Comparison of ENCODE assay signal across 1 cellular context in the genomic region with DNA sequence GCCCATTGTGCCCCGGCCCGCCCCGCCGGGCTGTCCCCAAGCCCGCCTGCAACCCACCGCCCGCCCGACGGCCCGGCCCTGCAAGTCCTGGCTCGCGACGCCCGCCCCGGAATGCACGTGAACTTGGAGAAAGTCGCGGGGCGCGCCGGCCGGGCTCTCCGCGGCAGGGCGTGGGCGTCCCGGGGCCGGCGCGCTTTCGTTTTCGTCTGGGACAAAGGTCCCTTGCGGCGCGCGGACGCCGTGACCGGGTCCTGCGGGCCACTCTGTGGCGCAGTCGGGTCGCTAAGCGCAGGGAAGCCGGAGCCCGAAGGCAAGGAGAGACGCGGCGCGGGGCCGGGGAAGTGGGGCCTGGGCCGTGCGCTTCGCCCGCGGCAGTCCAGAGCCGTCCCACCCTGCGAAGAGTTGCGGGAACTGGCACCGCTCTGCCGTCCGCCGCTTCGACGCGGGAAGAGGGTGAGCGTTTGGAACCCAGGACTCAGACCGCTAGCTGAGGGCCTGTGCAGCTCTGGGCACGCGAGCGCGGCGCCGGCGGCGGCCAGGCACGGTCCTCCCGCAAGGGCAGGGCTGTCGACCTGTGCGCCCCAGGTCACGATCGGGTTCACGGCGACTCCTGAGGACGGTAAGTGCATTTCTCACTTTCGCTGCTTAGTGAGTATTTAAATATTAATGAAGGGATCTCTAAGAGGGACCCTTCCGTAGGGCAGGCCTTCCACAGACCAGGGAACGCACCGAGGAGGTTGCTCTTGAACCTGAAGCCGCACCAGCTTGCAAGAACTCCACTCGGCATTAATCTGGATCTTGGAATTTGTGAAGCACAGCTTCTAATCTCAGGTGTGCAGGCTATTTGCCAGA.
TF ChIP-seq lines count a peak whose summit lies in the region.

No MANE protein-coding gene starts in this region.

TF ChIP-seq in HepG2, 621 proteins besides CTCF, POLR2A, EP300 and RAD21 (continued from another document and continues in another):
- TF ChIP-seq, protein P1, sequence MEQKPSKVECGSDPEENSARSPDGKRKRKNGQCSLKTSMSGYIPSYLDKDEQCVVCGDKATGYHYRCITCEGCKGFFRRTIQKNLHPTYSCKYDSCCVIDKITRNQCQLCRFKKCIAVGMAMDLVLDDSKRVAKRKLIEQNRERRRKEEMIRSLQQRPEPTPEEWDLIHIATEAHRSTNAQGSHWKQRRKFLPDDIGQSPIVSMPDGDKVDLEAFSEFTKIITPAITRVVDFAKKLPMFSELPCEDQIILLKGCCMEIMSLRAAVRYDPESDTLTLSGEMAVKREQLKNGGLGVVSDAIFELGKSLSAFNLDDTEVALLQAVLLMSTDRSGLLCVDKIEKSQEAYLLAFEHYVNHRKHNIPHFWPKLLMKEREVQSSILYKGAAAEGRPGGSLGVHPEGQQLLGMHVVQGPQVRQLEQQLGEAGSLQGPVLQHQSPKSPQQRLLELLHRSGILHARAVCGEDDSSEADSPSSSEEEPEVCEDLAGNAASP (CRISPR knock-in tag; IDR thresholded peaks at IDR 0.05; ENCODE audit: borderline replicate concordance), result no peak
- TF ChIP-seq, protein P2, sequence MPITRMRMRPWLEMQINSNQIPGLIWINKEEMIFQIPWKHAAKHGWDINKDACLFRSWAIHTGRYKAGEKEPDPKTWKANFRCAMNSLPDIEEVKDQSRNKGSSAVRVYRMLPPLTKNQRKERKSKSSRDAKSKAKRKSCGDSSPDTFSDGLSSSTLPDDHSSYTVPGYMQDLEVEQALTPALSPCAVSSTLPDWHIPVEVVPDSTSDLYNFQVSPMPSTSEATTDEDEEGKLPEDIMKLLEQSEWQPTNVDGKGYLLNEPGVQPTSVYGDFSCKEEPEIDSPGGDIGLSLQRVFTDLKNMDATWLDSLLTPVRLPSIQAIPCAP (CRISPR knock-in tag; IDR thresholded peaks at IDR 0.05; ENCODE audit: low read depth), result no peak
- no peak for TF ChIP-seq ZIK1 (CRISPR knock-in tag; IDR thresholded peaks at IDR 0.05; ENCODE audit: borderline replicate concordance, low read depth)
- no peak for TF ChIP-seq SSRP1 (CRISPR knock-in tag; IDR thresholded peaks at IDR 0.05)
- no peak for TF ChIP-seq CAMTA2 (CRISPR knock-in tag; IDR thresholded peaks at IDR 0.05; ENCODE audit: borderline replicate concordance)
- TF ChIP-seq DR1 (CRISPR knock-in tag; IDR thresholded peaks at IDR 0.05), result no peak
- TF ChIP-seq ZFP36L1 (CRISPR knock-in tag; IDR thresholded peaks at IDR 0.05), result no peak
- TF ChIP-seq, protein P3, sequence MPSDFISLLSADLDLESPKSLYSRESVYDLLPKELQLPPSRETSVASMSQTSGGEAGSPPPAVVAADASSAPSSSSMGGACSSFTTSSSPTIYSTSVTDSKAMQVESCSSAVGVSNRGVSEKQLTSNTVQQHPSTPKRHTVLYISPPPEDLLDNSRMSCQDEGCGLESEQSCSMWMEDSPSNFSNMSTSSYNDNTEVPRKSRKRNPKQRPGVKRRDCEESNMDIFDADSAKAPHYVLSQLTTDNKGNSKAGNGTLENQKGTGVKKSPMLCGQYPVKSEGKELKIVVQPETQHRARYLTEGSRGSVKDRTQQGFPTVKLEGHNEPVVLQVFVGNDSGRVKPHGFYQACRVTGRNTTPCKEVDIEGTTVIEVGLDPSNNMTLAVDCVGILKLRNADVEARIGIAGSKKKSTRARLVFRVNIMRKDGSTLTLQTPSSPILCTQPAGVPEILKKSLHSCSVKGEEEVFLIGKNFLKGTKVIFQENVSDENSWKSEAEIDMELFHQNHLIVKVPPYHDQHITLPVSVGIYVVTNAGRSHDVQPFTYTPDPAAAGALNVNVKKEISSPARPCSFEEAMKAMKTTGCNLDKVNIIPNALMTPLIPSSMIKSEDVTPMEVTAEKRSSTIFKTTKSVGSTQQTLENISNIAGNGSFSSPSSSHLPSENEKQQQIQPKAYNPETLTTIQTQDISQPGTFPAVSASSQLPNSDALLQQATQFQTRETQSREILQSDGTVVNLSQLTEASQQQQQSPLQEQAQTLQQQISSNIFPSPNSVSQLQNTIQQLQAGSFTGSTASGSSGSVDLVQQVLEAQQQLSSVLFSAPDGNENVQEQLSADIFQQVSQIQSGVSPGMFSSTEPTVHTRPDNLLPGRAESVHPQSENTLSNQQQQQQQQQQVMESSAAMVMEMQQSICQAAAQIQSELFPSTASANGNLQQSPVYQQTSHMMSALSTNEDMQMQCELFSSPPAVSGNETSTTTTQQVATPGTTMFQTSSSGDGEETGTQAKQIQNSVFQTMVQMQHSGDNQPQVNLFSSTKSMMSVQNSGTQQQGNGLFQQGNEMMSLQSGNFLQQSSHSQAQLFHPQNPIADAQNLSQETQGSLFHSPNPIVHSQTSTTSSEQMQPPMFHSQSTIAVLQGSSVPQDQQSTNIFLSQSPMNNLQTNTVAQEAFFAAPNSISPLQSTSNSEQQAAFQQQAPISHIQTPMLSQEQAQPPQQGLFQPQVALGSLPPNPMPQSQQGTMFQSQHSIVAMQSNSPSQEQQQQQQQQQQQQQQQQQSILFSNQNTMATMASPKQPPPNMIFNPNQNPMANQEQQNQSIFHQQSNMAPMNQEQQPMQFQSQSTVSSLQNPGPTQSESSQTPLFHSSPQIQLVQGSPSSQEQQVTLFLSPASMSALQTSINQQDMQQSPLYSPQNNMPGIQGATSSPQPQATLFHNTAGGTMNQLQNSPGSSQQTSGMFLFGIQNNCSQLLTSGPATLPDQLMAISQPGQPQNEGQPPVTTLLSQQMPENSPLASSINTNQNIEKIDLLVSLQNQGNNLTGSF (CRISPR knock-in tag; IDR thresholded peaks at IDR 0.05), result no peak
- TF ChIP-seq ZNF569 (CRISPR knock-in tag; IDR thresholded peaks at IDR 0.05; ENCODE audit: borderline replicate concordance), result no peak
- TF ChIP-seq ZNF44 (CRISPR knock-in tag; IDR thresholded peaks at IDR 0.05), result no peak
- TF ChIP-seq YEATS2 (CRISPR knock-in tag; IDR thresholded peaks at IDR 0.05; ENCODE audit: borderline replicate concordance), result no peak
- TF ChIP-seq KMT2A (CRISPR knock-in tag; IDR thresholded peaks at IDR 0.05), result no peak
- TF ChIP-seq, protein P4, sequence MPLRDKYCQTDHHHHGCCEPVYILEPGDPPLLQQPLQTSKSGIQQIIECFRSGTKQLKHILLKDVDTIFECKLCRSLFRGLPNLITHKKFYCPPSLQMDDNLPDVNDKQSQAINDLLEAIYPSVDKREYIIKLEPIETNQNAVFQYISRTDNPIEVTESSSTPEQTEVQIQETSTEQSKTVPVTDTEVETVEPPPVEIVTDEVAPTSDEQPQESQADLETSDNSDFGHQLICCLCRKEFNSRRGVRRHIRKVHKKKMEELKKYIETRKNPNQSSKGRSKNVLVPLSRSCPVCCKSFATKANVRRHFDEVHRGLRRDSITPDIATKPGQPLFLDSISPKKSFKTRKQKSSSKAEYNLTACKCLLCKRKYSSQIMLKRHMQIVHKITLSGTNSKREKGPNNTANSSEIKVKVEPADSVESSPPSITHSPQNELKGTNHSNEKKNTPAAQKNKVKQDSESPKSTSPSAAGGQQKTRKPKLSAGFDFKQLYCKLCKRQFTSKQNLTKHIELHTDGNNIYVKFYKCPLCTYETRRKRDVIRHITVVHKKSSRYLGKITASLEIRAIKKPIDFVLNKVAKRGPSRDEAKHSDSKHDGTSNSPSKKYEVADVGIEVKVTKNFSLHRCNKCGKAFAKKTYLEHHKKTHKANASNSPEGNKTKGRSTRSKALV (CRISPR knock-in tag; IDR thresholded peaks at IDR 0.05), result peak; percentile 97
- no peak for TF ChIP-seq TMF1 (CRISPR knock-in tag; IDR thresholded peaks at IDR 0.05; ENCODE audit: low read depth)
- TF ChIP-seq ZNF33B (CRISPR knock-in tag; IDR thresholded peaks at IDR 0.05), result no peak
- 0 out of 2 replicates have a peak, but pooled peaks have one; percentile 49 for TF ChIP-seq CBX2 (IDR thresholded peaks at IDR 0.05; ENCODE audit: low read depth, low read length)
- TF ChIP-seq CBX2 (CRISPR knock-in tag; IDR thresholded peaks at IDR 0.05; ENCODE audit: low read depth), result no peak
- TF ChIP-seq RBFOX2 (IDR thresholded peaks at IDR 0.05; ENCODE audit: low read depth, low read length), result no peak
- TF ChIP-seq, protein P5, sequence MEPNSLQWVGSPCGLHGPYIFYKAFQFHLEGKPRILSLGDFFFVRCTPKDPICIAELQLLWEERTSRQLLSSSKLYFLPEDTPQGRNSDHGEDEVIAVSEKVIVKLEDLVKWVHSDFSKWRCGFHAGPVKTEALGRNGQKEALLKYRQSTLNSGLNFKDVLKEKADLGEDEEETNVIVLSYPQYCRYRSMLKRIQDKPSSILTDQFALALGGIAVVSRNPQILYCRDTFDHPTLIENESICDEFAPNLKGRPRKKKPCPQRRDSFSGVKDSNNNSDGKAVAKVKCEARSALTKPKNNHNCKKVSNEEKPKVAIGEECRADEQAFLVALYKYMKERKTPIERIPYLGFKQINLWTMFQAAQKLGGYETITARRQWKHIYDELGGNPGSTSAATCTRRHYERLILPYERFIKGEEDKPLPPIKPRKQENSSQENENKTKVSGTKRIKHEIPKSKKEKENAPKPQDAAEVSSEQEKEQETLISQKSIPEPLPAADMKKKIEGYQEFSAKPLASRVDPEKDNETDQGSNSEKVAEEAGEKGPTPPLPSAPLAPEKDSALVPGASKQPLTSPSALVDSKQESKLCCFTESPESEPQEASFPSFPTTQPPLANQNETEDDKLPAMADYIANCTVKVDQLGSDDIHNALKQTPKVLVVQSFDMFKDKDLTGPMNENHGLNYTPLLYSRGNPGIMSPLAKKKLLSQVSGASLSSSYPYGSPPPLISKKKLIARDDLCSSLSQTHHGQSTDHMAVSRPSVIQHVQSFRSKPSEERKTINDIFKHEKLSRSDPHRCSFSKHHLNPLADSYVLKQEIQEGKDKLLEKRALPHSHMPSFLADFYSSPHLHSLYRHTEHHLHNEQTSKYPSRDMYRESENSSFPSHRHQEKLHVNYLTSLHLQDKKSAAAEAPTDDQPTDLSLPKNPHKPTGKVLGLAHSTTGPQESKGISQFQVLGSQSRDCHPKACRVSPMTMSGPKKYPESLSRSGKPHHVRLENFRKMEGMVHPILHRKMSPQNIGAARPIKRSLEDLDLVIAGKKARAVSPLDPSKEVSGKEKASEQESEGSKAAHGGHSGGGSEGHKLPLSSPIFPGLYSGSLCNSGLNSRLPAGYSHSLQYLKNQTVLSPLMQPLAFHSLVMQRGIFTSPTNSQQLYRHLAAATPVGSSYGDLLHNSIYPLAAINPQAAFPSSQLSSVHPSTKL (CRISPR knock-in tag; IDR thresholded peaks at IDR 0.05), result no peak
- no peak for TF ChIP-seq ZFP36 (IDR thresholded peaks at IDR 0.05; ENCODE audit: borderline replicate concordance, low read depth, low read length, partially characterized antibody)
- TF ChIP-seq MTF2 (CRISPR knock-in tag; IDR thresholded peaks at IDR 0.05; ENCODE audit: borderline replicate concordance), result peak; percentile 79; the same call in 1 of the 2 replicates
- TF ChIP-seq ZNF839 (CRISPR knock-in tag; IDR thresholded peaks at IDR 0.05; ENCODE audit: borderline replicate concordance), result no peak
- TF ChIP-seq ZNF234 (CRISPR knock-in tag; conservative IDR thresholded peaks at IDR 0.05), result no peak
- TF ChIP-seq, protein P6, sequence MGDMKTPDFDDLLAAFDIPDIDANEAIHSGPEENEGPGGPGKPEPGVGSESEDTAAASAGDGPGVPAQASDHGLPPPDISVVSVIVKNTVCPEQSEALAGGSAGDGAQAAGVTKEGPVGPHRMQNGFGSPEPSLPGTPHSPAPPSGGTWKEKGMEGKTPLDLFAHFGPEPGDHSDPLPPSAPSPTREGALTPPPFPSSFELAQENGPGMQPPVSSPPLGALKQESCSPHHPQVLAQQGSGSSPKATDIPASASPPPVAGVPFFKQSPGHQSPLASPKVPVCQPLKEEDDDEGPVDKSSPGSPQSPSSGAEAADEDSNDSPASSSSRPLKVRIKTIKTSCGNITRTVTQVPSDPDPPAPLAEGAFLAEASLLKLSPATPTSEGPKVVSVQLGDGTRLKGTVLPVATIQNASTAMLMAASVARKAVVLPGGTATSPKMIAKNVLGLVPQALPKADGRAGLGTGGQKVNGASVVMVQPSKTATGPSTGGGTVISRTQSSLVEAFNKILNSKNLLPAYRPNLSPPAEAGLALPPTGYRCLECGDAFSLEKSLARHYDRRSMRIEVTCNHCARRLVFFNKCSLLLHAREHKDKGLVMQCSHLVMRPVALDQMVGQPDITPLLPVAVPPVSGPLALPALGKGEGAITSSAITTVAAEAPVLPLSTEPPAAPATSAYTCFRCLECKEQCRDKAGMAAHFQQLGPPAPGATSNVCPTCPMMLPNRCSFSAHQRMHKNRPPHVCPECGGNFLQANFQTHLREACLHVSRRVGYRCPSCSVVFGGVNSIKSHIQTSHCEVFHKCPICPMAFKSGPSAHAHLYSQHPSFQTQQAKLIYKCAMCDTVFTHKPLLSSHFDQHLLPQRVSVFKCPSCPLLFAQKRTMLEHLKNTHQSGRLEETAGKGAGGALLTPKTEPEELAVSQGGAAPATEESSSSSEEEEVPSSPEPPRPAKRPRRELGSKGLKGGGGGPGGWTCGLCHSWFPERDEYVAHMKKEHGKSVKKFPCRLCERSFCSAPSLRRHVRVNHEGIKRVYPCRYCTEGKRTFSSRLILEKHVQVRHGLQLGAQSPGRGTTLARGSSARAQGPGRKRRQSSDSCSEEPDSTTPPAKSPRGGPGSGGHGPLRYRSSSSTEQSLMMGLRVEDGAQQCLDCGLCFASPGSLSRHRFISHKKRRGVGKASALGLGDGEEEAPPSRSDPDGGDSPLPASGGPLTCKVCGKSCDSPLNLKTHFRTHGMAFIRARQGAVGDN (CRISPR knock-in tag; IDR thresholded peaks at IDR 0.05), result peak; percentile 22; the same call in 1 of the 2 replicates
- TF ChIP-seq ZNF17 (CRISPR knock-in tag; IDR thresholded peaks at IDR 0.05), result no peak
- peak; percentile 77; the same call in 1 of the 2 replicates for TF ChIP-seq EZH2 (conservative IDR thresholded peaks at IDR 0.05; ENCODE audit: low read depth, low read length)
- TF ChIP-seq, protein P7, sequence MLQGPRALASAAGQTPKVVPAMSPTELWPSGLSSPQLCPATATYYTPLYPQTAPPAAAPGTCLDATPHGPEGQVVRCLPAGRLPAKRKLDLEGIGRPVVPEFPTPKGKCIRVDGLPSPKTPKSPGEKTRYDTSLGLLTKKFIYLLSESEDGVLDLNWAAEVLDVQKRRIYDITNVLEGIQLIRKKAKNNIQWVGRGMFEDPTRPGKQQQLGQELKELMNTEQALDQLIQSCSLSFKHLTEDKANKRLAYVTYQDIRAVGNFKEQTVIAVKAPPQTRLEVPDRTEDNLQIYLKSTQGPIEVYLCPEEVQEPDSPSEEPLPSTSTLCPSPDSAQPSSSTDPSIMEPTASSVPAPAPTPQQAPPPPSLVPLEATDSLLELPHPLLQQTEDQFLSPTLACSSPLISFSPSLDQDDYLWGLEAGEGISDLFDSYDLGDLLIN (CRISPR knock-in tag; IDR thresholded peaks at IDR 0.05; ENCODE audit: borderline replicate concordance), result no peak
- no peak for TF ChIP-seq KLF6 (CRISPR knock-in tag; IDR thresholded peaks at IDR 0.05)
